In the genomic region with DNA sequence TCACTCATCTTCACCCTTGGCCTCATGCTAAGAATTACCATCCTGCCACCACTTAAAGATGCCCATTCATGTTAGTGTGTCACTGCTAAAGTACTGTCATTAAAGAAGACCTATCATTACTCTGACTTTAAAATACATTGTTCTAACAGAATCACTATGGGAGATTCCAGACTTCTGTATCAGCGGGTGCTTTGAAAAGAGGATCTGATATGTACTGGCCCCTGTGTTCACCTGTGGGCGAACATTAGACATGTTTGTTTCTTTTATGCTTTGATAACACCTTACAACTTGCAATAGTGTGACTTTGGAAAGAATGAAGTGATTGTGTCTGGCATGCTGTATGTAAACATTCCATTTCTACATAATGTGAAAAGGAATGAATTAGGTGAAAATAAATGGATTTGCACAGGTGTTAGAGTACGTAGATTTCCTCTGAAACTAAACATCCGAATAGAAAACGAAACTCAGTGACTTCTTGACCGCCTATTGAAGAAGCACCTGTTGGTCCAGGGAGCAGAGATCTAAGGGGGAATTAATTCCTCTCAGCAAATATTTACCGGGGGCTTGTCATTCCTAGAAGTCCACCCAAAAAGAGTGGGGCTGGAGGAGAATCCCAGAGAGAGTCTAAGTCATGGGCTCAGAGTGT, we compare ENCODE assay signal across 21 cellular contexts.
DNase-seq lines count a peak whose midpoint lies in the region; ATAC-seq and TF ChIP-seq lines count a peak whose summit lies in the region.
"Had no signal": no experiment of that assay in that cellular context is flagged by ENCODE, and none has a peak within 500 bp of the region (broad histone marks: within the 10 kb centered on the region; RNA-seq: fewer than 3 reads in every experiment).

No MANE protein-coding gene starts in this region.

- no peaks in the 10 kb centered on the region for H3K9me3 ChIP-seq in DOHH2 (ENCODE audit: control insufficient read depth, insufficient read depth, low read length)
- no peaks in the 10 kb centered on the region for H3K9me3 ChIP-seq in endodermal cell (ENCODE audit: control insufficient read depth, low read length)
- H3K9me3 ChIP-seq: gastroesophageal sphincter, left ventricle myocardium inferior had no signal

- no peaks in the 10 kb centered on the region for H3K27me3 Mint-ChIP-seq in endodermal cell (ENCODE audit: insufficient read depth)
- H3K27me3 Mint-ChIP-seq in stimulated activated naive CD8-positive, alpha-beta T cell treated with anti-CD3 and anti-CD28 coated beads, Interleukin-15, amount 100 ng/mL, for 72 hours: no peaks in the 10 kb centered on the region
- H3K27me3 Mint-ChIP-seq: activated CD4-positive, alpha-beta T cell treated with anti-CD3 and anti-CD28 coated beads for 36 hours; CD4-positive, alpha-beta T cell had no signal

- H3K27me3 ChIP-seq in DOHH2 (ENCODE audit: control insufficient read depth, low read length): no peaks in the 10 kb centered on the region
- H3K27me3 ChIP-seq in endodermal cell (ENCODE audit: control insufficient read depth, insufficient read depth, low read length, poor library complexity, severe bottlenecking): no peaks in the 10 kb centered on the region
- H3K27me3 ChIP-seq in brain microvascular endothelial cell (replicated peaks): no peaks in the 10 kb centered on the region
- H3K27me3 ChIP-seq: gastroesophageal sphincter had no signal

- no peaks in the 10 kb centered on the region for H3K36me3 ChIP-seq in DOHH2 (ENCODE audit: control insufficient read depth, low read length)
- no peaks in the 10 kb centered on the region for H3K36me3 ChIP-seq in endodermal cell (ENCODE audit: control insufficient read depth, insufficient read depth, low read length)
- no peaks in the 10 kb centered on the region for H3K36me3 ChIP-seq in brain microvascular endothelial cell (replicated peaks)
- H3K36me3 ChIP-seq: gastroesophageal sphincter, left ventricle myocardium inferior had no signal

- in situ Hi-C loops in GM13976 (cut with MboI; ENCODE audit: low sequenced_read_pairs, unreplicated experiment): no loop called here
- in situ Hi-C loops in brain microvascular endothelial cell (cut with HindIII; ENCODE audit: low pct_ligation_motif_present, low sequenced_read_pairs): no loop called here

- TF ChIP-seq CTCF in DOHH2 (IDR thresholded peaks at IDR 0.05; ENCODE audit: low read depth, low read length, poor library complexity, severe bottlenecking) (no peak), endodermal cell (conservative IDR thresholded peaks at IDR 0.05) (no peak), GM13976 (IDR thresholded peaks at IDR 0.05; ENCODE audit: borderline replicate concordance, control extremely low read depth, extremely low read depth, insufficient read depth, missing control alignments) (no peak), brain microvascular endothelial cell (IDR thresholded peaks at IDR 0.05; ENCODE audit: low read depth, low read length, missing control alignments) (no peak)

- H3K27ac ChIP-seq in DOHH2 (ENCODE audit: low read depth, low read length) (no peak overlapping the region), endodermal cell (ENCODE audit: low read depth, low read length) (no peak overlapping the region), brain microvascular endothelial cell (no peak overlapping the region)
- H3K27ac ChIP-seq: gastroesophageal sphincter, left ventricle myocardium inferior had no signal

- no peaks in the 10 kb centered on the region for H3K9me2 ChIP-seq in DOHH2 (replicated peaks; ENCODE audit: control insufficient read depth, low read length)

- no peaks in the 10 kb centered on the region for H3F3A ChIP-seq in DOHH2 (ENCODE audit: control insufficient read depth, insufficient read depth)

- H3K79me2 ChIP-seq in DOHH2 (ENCODE audit: control insufficient read depth, low read length): peaks cover 18% of the 10 kb centered on the region

- 95 to 97% methylated on average over 5 to 7 of the region's 7 CpGs for WGBS in endodermal cell (ENCODE audit: insufficient coverage in 1 of 2, insufficient read length in 1 of 2), 2 experiments

- H3K36me3 Mint-ChIP-seq in endodermal cell (ENCODE audit: low read depth): no peaks in the 10 kb centered on the region

- H3K27ac Mint-ChIP-seq in endodermal cell: peak overlapping the region; percentile 3
- H3K27ac Mint-ChIP-seq in stimulated activated naive CD8-positive, alpha-beta T cell treated with anti-CD3 and anti-CD28 coated beads, Interleukin-15, amount 100 ng/mL, for 72 hours: peak overlapping the region in 1 of 2 donors; percentile 67
- H3K27ac Mint-ChIP-seq: activated CD4-positive, alpha-beta T cell treated with anti-CD3 and anti-CD28 coated beads for 36 hours; CD4-positive, alpha-beta T cell; T-helper 2 cell treated with Interferon-gamma antibody and Interleukin-4, amounts not matched to agents 5 μg/mL and 100 μg/mL, for 36 hours had no signal

- peak; percentile 65 for ATAC-seq in GM19395 (IDR thresholded peaks at IDR 0.05; ENCODE audit: unreplicated experiment)
- no peak for ATAC-seq in stimulated activated naive CD8-positive, alpha-beta T cell treated with anti-CD3 and anti-CD28 coated beads, Interleukin-15, amount 100 ng/mL, for 72 hours
- ATAC-seq: activated CD4-positive, alpha-beta T cell treated with anti-CD3 and anti-CD28 coated beads for 36 hours; gastroesophageal sphincter had no signal

- DNase-seq in NAMALWA (ENCODE audit: low spot score) (peak; percentile 16), endodermal cell (no peak), GM13976 (ENCODE audit: low spot score) (no peak), brain microvascular endothelial cell (no peak), globus pallidus (ENCODE audit: low spot score) (no peak)
- no peak for DNase-seq in stimulated activated naive CD8-positive, alpha-beta T cell treated with anti-CD3 and anti-CD28 coated beads, Interleukin-15, amount 100 ng/mL, for 72 hours
- DNase-seq: activated CD4-positive, alpha-beta T cell treated with anti-CD3 and anti-CD28 coated beads for 36 hours; activated gamma-delta T cell treated with Interleukin-2 at 50 U/mL for 16 hours; CD4-positive, alpha-beta T cell; cortex of kidney; DMS79 treated with DMSO at 0.1 percent for 48 hours; HCEC 1CT; left ventricle myocardium inferior; NCI-H1436 treated with DMSO at 0.1 percent for 48 hours; NCI-H446; SIG-M5; stimulated activated CD4-positive, alpha-beta T cell treated with anti-CD3 and anti-CD28 coated beads, Interleukin-1b, Interleukin-23, amount 100 ng/mL, for 48 hours had no signal

- H3K4me1 Mint-ChIP-seq in endodermal cell: peaks cover 46% of the 10 kb centered on the region
- H3K4me1 Mint-ChIP-seq in stimulated activated naive CD8-positive, alpha-beta T cell treated with anti-CD3 and anti-CD28 coated beads, Interleukin-15, amount 100 ng/mL, for 72 hours: peaks cover 47% of the 10 kb centered on the region

- H3K4me3 Mint-ChIP-seq in endodermal cell: no peak overlapping the region
- H3K4me3 Mint-ChIP-seq in stimulated activated naive CD8-positive, alpha-beta T cell treated with anti-CD3 and anti-CD28 coated beads, Interleukin-15, amount 100 ng/mL, for 72 hours: peak overlapping the region in 1 of 2 donors; percentile 30
- H3K4me3 Mint-ChIP-seq: activated CD4-positive, alpha-beta T cell treated with anti-CD3 and anti-CD28 coated beads for 36 hours; CD4-positive, alpha-beta T cell; T-helper 2 cell treated with Interferon-gamma antibody and Interleukin-4, amounts not matched to agents 5 μg/mL and 100 μg/mL, for 36 hours had no signal

- H3K4me1 ChIP-seq in DOHH2 (ENCODE audit: control insufficient read depth, low read length): peaks cover 60% of the 10 kb centered on the region
- H3K4me1 ChIP-seq in endodermal cell (ENCODE audit: control insufficient read depth, insufficient read depth, low read length): peaks cover 21% of the 10 kb centered on the region

- H3K4me3 ChIP-seq in DOHH2 (ENCODE audit: low read length) (no peak overlapping the region), endodermal cell (ENCODE audit: low read length) (no peak overlapping the region), brain microvascular endothelial cell (ENCODE audit: low read depth, low read length) (no peak overlapping the region)
- H3K4me3 ChIP-seq: gastroesophageal sphincter, left ventricle myocardium inferior had no signal

- peak overlapping the region; percentile 8; the same call in 1 of the 2 replicates for H3K4me2 ChIP-seq in DOHH2 (ENCODE audit: low read length)

- no peak overlapping the region for H3K9ac ChIP-seq in endodermal cell (ENCODE audit: extremely low read depth, low read length, poor library complexity, severe bottlenecking)

- no peaks in the 10 kb centered on the region for H4K20me1 ChIP-seq in DOHH2 (ENCODE audit: control insufficient read depth, insufficient read depth, low read depth, low read length)

- no peaks in the 10 kb centered on the region for H3K9me3 Mint-ChIP-seq in endodermal cell
- no peaks in the 10 kb centered on the region for H3K9me3 Mint-ChIP-seq in stimulated activated naive CD8-positive, alpha-beta T cell treated with anti-CD3 and anti-CD28 coated beads, Interleukin-15, amount 100 ng/mL, for 72 hours
- H3K9me3 Mint-ChIP-seq: CD4-positive, alpha-beta T cell; T-helper 2 cell treated with Interferon-gamma antibody and Interleukin-4, amounts not matched to agents 5 μg/mL and 100 μg/mL, for 36 hours had no signal
